ENCODE assay signal across 27 cellular contexts in the genomic region with DNA sequence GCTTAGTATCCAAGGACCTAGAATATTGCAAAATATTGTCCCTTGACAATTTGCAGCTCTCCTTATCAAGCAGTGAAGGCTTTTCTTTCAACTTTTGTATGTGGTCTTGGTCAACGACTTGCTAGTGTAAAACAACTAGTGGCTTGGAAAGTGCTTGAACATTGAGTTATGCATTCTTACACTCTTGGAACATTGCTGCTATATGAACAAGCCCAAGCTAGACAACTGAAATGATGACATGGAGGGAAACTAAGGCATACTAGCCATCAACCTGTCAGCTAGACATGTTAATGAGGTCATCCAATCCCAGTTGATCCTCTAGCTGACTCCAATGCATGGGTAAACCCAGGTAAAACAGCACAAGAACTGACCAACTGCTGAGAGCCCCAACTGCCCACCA.
"Had no signal": no experiment of that assay in that cellular context is flagged by ENCODE, and none has a peak within 500 bp of the region (broad histone marks: within the 10 kb centered on the region; RNA-seq: fewer than 3 reads in every experiment).

No MANE protein-coding gene starts in this region.

- H3K27ac ChIP-seq: coronary artery, dorsolateral prefrontal cortex, epithelial cell of prostate, esophagus squamous epithelium, gastrocnemius medialis, heart right ventricle, left lung, lower lobe of right lung had no signal

- H3K9me3 Mint-ChIP-seq: immature natural killer cell had no signal

- H3K4me3 ChIP-seq: coronary artery, dorsolateral prefrontal cortex, esophagus squamous epithelium, gastrocnemius medialis, heart right ventricle, left lung, lower lobe of right lung, mucosa of descending colon had no signal

- ATAC-seq: esophagus mucosa; gastrocnemius medialis; heart right ventricle; left lung; left ventricle myocardium superior; lower lobe of right lung; naive thymus-derived CD8-positive, alpha-beta T cell had no signal

- H3K27me3 ChIP-seq: dorsolateral prefrontal cortex, esophagus squamous epithelium, gastrocnemius medialis, heart right ventricle, left lung had no signal

- H3K36me3 Mint-ChIP-seq: immature natural killer cell, mesothelial cell of epicardium, naive B cell had no signal

- H3K36me3 ChIP-seq: esophagus squamous epithelium, gastrocnemius medialis, heart right ventricle, left lung, lower lobe of right lung had no signal

- DNase-seq: dermis blood vessel endothelial cell; dorsolateral prefrontal cortex; effector CD4-positive, alpha-beta T cell; effector memory CD4-positive, alpha-beta T cell; esophagus squamous epithelium; foreskin fibroblast; foreskin melanocyte; gastrocnemius medialis; glutamatergic neuron; head of caudate nucleus; heart right ventricle; hypothalamus; immature natural killer cell; left cardiac atrium; left lung; left ventricle myocardium superior; lower lobe of right lung; mesenchymal stem cell; mucosa of descending colon; naive B cell; naive thymus-derived CD8-positive, alpha-beta T cell had no signal

- H3K9me3 ChIP-seq: esophagus squamous epithelium, gastrocnemius medialis, heart right ventricle, left lung, lower lobe of right lung, mucosa of descending colon had no signal

- H3K27ac Mint-ChIP-seq: immature natural killer cell; mesothelial cell of epicardium; naive B cell; naive thymus-derived CD8-positive, alpha-beta T cell had no signal

- H3K4me3 Mint-ChIP-seq: immature natural killer cell; mesothelial cell of epicardium; naive B cell; naive thymus-derived CD8-positive, alpha-beta T cell had no signal

- H3K4me1 ChIP-seq: esophagus squamous epithelium, gastrocnemius medialis, heart right ventricle, left lung, lower lobe of right lung had no signal

- FAIRE-seq: colon, keratinocyte had no signal
